In the genomic region with DNA sequence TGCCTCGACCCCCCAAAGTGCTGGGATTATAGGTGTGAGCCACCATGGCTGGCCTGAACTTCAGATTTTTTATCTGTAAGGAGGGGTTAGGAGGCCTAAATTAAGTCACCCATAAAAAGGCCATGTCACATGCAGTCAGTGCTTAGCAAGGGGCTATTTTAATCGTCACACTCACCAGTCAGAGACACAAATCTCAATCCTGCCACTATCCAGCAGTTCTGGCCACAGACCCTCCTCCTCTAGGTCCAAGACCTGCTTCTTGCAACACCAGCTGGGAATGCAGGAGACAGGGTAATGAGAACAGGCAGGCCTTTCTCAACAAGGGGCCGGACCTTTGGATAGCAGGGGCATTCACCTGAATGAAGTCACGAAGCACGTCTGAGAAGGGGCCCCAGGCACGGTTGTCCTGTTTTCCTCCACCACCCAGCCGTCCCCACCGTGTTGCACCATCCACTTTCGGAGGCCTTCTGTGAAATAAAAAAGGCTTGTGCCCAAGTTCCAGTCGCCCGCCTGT, we compare ENCODE assay signal across 8 cellular contexts. TPM values are rescaled to one million over a fixed set of nuclear protein-coding genes. Genes with fewer than 3 reads are reported as not detected.
DNase-seq lines count a peak whose midpoint lies in the region; ATAC-seq and TF ChIP-seq lines count a peak whose summit lies in the region.

No MANE protein-coding gene starts in this region.

- intact Hi-C loops in right cardiac atrium (cut with DNase I) = no loop called here

- H3K9me3 ChIP-seq in right cardiac atrium (ENCODE audit: control insufficient read depth, low read length) (no peaks in the 10 kb centered on the region), skeletal muscle tissue (ENCODE audit: control insufficient read depth in 3 of 3, low read length in 3 of 3) (no peaks in the 10 kb centered on the region)

- H3K4me1 ChIP-seq in GM23338 (ENCODE audit: insufficient read depth) = peaks cover 18% of the 10 kb centered on the region
- peaks cover 5% of the 10 kb centered on the region for H3K4me1 ChIP-seq in right cardiac atrium (ENCODE audit: control insufficient read depth, insufficient read depth, low read length)
- peaks cover 8 to 14% (median 10%) of the 10 kb centered on the region in 3 donors for H3K4me1 ChIP-seq in skeletal muscle tissue (ENCODE audit: control insufficient read depth in 3 of 3, insufficient read depth in 3 of 3, low read length in 3 of 3)

- CTCF ChIA-PET in WTC11 (lab: Charles Lee) = interaction anchor here (0.5 to 2.7 kb wide), 8 partner anchors 21 to 468 kb away, joined by 3 to 23 read pairs (median 4); partner anchors contain the start of genes DLL3, FBXO17, MRPS12 and SARS2

- H3K36me3 Mint-ChIP-seq in GM23338 (ENCODE audit: low read depth) (peaks cover 45% of the 10 kb centered on the region), WTC11 (peaks cover 28% of the 10 kb centered on the region)

- H3K9ac ChIP-seq in skeletal muscle tissue (ENCODE audit: low read depth in 1 of 3, low read length in 3 of 3) = peak overlapping the region in 2 of 3 donors; percentile 30 to 60

- peak overlapping the region; percentile 50 for H2AFZ ChIP-seq in GM23338

- H3K27me3 ChIP-seq in GM23338 (ENCODE audit: insufficient read depth) (no peaks in the 10 kb centered on the region), right cardiac atrium (ENCODE audit: control insufficient read depth, insufficient read depth) (no peaks in the 10 kb centered on the region), skeletal muscle tissue (ENCODE audit: control insufficient read depth in 3 of 3, insufficient read depth in 3 of 3, low read length in 3 of 3) (peaks cover 0 to 6% (median 0%) of the 10 kb centered on the region in 3 donors)

- H3K9me3 Mint-ChIP-seq in GM23338 (peaks cover 16% of the 10 kb centered on the region), WTC11 (peaks cover 13% of the 10 kb centered on the region)

- H3K27ac Mint-ChIP-seq in GM23338 (peak overlapping the region; percentile 87), WTC11 (peak overlapping the region; percentile 70)

- POLR2A ChIA-PET in WTC11 (lab: Charles Lee) = interaction anchor here (0.6 to 0.9 kb wide), 2 partner anchors 48 to 53 kb away, joined by 3 to 5 read pairs; partner anchors contain the start of gene ACP7

- ATAC-seq in GM23338 (peak; percentile 8), WTC11 (peak; percentile 1), right cardiac atrium (no peak)

- TF ChIP-seq CTCF in GM23338 (conservative IDR thresholded peaks at IDR 0.05; ENCODE audit: low read depth in 2 of 2) = no peak
- TF ChIP-seq CTCF in WTC11 (IDR thresholded peaks at IDR 0.05) = no peak

- DNase-seq in GM23338 (ENCODE audit: low spot score) (no peak), WTC11 (ENCODE audit: low spot score) (no peak), right cardiac atrium (no peak), NCI-H2227 treated with DMSO at 0.1 percent for 48 hours (lab: John Stamatoyannopoulos, UW) (no peak), NCI-H524 (lab: John Stamatoyannopoulos, UW) (no peak), DMS153 (lab: John Stamatoyannopoulos, UW) (no peak)
- DNase-seq in effector CD8-positive, alpha-beta T cell (lab: John Stamatoyannopoulos, UW) = no peak

- peak overlapping the region; percentile 87 for H3K27ac ChIP-seq in GM23338 (ENCODE audit: low read depth)
- peak overlapping the region; percentile 9 for H3K27ac ChIP-seq in right cardiac atrium (ENCODE audit: low read length)
- H3K27ac ChIP-seq in skeletal muscle tissue (ENCODE audit: low read depth, low read length) = no peak overlapping the region

- H4K20me1 ChIP-seq in GM23338 (replicated peaks; ENCODE audit: insufficient read depth) = no peaks in the 10 kb centered on the region

- peak overlapping the region; percentile 80 for H3K4me2 ChIP-seq in GM23338

- H3K4me3 ChIP-seq in GM23338 (peak overlapping the region; percentile 86), right cardiac atrium (ENCODE audit: low read length) (peak overlapping the region; percentile 36), skeletal muscle tissue (ENCODE audit: low read length in 3 of 3) (peak overlapping the region; percentile 38 to 75 (median 67))

- H3F3A ChIP-seq in GM23338 (replicated peaks; ENCODE audit: low read depth) = no peaks in the 10 kb centered on the region

- H3K27me3 Mint-ChIP-seq in GM23338 (ENCODE audit: insufficient read depth, low read depth, poor library complexity) (peaks cover 4% of the 10 kb centered on the region), WTC11 (ENCODE audit: low read depth) (peaks cover 8% of the 10 kb centered on the region)

- H3K4me3 Mint-ChIP-seq in GM23338 (peak overlapping the region; percentile 78), WTC11 (peak overlapping the region; percentile 67)

- peaks cover 9% of the 10 kb centered on the region; the same call in 1 of the 2 replicates for H3K36me3 ChIP-seq in GM23338 (ENCODE audit: insufficient read depth)
- H3K36me3 ChIP-seq in skeletal muscle tissue (ENCODE audit: control insufficient read depth in 3 of 3, insufficient read depth in 3 of 3, low read length in 3 of 3) = peaks cover 0 to 5% (median 0%) of the 10 kb centered on the region in 3 donors

- no peaks in the 10 kb centered on the region for H3K9me2 ChIP-seq in GM23338 (ENCODE audit: insufficient read depth)

- H3K4me1 Mint-ChIP-seq in GM23338 = peaks cover 14% of the 10 kb centered on the region; the same call in 1 of the 3 replicates
- peaks cover 11% of the 10 kb centered on the region for H3K4me1 Mint-ChIP-seq in WTC11

- WGBS in right cardiac atrium = 17% methylated on average over 11 of the region's 11 CpGs

- no peaks in the 10 kb centered on the region for H3K79me2 ChIP-seq in GM23338 (replicated peaks; ENCODE audit: insufficient read depth)

TF ChIP-seq in WTC11, 78 proteins besides CTCF, POLR2A, EP300 and RAD21:
- TF ChIP-seq ZNF138 (CRISPR knock-in tag; conservative IDR thresholded peaks at IDR 0.05) (no peak), GABPB1 (CRISPR knock-in tag; IDR thresholded peaks at IDR 0.05) (peak; percentile 43; the same call in 1 of the 2 replicates)
- TF ChIP-seq, protein P1, sequence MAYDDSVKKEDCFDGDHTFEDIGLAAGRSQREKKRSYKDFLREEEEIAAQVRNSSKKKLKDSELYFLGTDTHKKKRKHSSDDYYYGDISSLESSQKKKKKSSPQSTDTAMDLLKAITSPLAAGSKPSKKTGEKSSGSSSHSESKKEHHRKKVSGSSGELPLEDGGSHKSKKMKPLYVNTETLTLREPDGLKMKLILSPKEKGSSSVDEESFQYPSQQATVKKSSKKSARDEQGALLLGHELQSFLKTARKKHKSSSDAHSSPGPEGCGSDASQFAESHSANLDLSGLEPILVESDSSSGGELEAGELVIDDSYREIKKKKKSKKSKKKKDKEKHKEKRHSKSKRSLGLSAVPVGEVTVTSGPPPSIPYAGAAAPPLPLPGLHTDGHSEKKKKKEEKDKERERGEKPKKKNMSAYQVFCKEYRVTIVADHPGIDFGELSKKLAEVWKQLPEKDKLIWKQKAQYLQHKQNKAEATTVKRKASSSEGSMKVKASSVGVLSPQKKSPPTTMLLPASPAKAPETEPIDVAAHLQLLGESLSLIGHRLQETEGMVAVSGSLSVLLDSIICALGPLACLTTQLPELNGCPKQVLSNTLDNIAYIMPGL (CRISPR knock-in tag; IDR thresholded peaks at IDR 0.05) = 0 out of 2 replicates have a peak, but pooled peaks have one; percentile 8
- TF ChIP-seq, protein P2, sequence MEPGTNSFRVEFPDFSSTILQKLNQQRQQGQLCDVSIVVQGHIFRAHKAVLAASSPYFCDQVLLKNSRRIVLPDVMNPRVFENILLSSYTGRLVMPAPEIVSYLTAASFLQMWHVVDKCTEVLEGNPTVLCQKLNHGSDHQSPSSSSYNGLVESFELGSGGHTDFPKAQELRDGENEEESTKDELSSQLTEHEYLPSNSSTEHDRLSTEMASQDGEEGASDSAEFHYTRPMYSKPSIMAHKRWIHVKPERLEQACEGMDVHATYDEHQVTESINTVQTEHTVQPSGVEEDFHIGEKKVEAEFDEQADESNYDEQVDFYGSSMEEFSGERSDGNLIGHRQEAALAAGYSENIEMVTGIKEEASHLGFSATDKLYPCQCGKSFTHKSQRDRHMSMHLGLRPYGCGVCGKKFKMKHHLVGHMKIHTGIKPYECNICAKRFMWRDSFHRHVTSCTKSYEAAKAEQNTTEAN (CRISPR knock-in tag; IDR thresholded peaks at IDR 0.05) = no peak

RNA-seq across cellular contexts. Expression of gene FBXO27, which starts 1.4 kb away (rescaled TPM):
- 3.8 and 6.2 TPM in 2 replicates for total RNA-seq in GM23338 (2014; rRNA removed; shearing (Covaris generic))
- polyA plus RNA-seq in GM23338 (2016; fragmentation: Nextera tagmentation; extraction: Ambion mirVana) (13.7 and 15.4 TPM in 2 replicates), right cardiac atrium (10.9 TPM)
- total RNA-seq in WTC11 (2021) (18.9 to 22.7 TPM (median 20.0 TPM) in 3 replicates), right cardiac atrium (10 to 100 TPM; 18.4 to 26.4 (median 20.2) TPM), skeletal muscle tissue (1.0 TPM)

RNA-seq across cellular contexts. Expression of gene ACP7, which starts 53.3 kb away (rescaled TPM):
- 0.45 and 0.97 TPM in 2 replicates for total RNA-seq in GM23338 (2014; rRNA removed; shearing (Covaris generic))
- polyA plus RNA-seq in GM23338 (2016; fragmentation: Nextera tagmentation; extraction: Ambion mirVana) (0.26 and 0.27 TPM in 2 replicates), right cardiac atrium (not detected)
- total RNA-seq in WTC11 (2021) (0.09 to 0.11 TPM (median 0.11 TPM) in 3 replicates), right cardiac atrium (not detected), skeletal muscle tissue (not detected)

RNA-seq across cellular contexts. Expression of gene FBXO17, which starts 55.4 kb away (rescaled TPM):
- total RNA-seq in GM23338 (2014; rRNA removed; shearing (Covaris generic)) = 27.2 and 29.0 TPM in 2 replicates
- polyA plus RNA-seq in GM23338 (2016; fragmentation: Nextera tagmentation; extraction: Ambion mirVana) (17.2 and 18.6 TPM in 2 replicates), right cardiac atrium (8.2 TPM)
- total RNA-seq in WTC11 (2021) (16.8 to 22.2 TPM (median 18.6 TPM) in 3 replicates), right cardiac atrium (10 to 100 TPM in 3 of 4 donors, 1 to 10 TPM in 1; 8.5 to 12.9 (median 11.7) TPM), skeletal muscle tissue (15.1 TPM)

Comparison
In these comparisons a context has a peak if more than half of its experiments do, and no peak if none do; other contexts are left out.
1. ATAC-seq: peak in GM23338 (single experiment) and WTC11 (single experiment); none in right cardiac atrium (0 of 2).
2. H3K4me3 ChIP-seq: peak in every context shown above with its lines; median percentile 86 in GM23338; 67 in skeletal muscle tissue; 36 in right cardiac atrium.